12 cellular contexts compared by ENCODE assay signal in genomic region chr11:57310091-57310490, GRCh38. TPM values are rescaled to one million over a fixed set of nuclear protein-coding genes. Genes with fewer than 3 reads are reported as not detected.
DNase-seq lines count a peak whose midpoint lies in the region; ATAC-seq, FAIRE-seq and TF ChIP-seq lines count a peak whose summit lies in the region.
"Had no signal": no experiment of that assay in that cellular context is flagged by ENCODE, and none has a peak within 500 bp of the region (broad histone marks: within the 10 kb centered on the region; RNA-seq: fewer than 3 reads in every experiment).

No MANE protein-coding gene starts in this region.

- H3K9me3 ChIP-seq in A549 (no peaks in the 10 kb centered on the region), fibroblast of lung (ENCODE audit: control insufficient read depth, insufficient read depth, low read depth, low read length) (no peaks in the 10 kb centered on the region), prostate gland (no peaks in the 10 kb centered on the region)

- peak overlapping the region; percentile 70 to 93; a peak in 5 of 6 replicates for H3K27ac ChIP-seq in A549
- H3K27ac ChIP-seq in fibroblast of lung (ENCODE audit: insufficient read depth, low read length), result peak overlapping the region; percentile 83
- peak overlapping the region; percentile 78 to 85 for H3K27ac ChIP-seq in prostate gland
- H3K27ac ChIP-seq: parathyroid adenoma had no signal

- no peak for ATAC-seq in A549

- intact Hi-C loops in prostate gland (cut with DNase I), result no loop called here

- no peak overlapping the region for H2AFZ ChIP-seq in fibroblast of lung (ENCODE audit: low read length)
- H2AFZ ChIP-seq: parathyroid adenoma had no signal

- no peaks in the 10 kb centered on the region for H3K27me3 ChIP-seq in fibroblast of lung (ENCODE audit: control insufficient read depth, insufficient read depth, low read length)
- H3K27me3 ChIP-seq in prostate gland (replicated peaks; ENCODE audit: insufficient read depth), result no peaks in the 10 kb centered on the region

- FAIRE-seq in A549 (lab: Jason Lieb, UNC), result no peak
- FAIRE-seq: GM18507, TTC549 had no signal

- TF ChIP-seq CTCF in A549 (IDR thresholded peaks at IDR 0.05), result no peak
- no peak for TF ChIP-seq CTCF in WI38 (IDR thresholded peaks at IDR 0.05; ENCODE audit: low read depth, low read length)
- no peak for TF ChIP-seq CTCF in fibroblast of lung (conservative IDR thresholded peaks at IDR 0.05 in 1 of 2, IDR thresholded peaks at IDR 0.05 in 1 of 2; ENCODE audit: low read depth in 1 of 2, low read length in 2 of 2)
- TF ChIP-seq CTCF in prostate gland (IDR thresholded peaks at IDR 0.05), result no peak

- WGBS in A549 (ENCODE audit: missing lambda C conversion rate), result 94% methylated on average over 6 of the region's 6 CpGs
- 67% methylated on average over 6 of the region's 6 CpGs for WGBS in prostate gland

- POLR2A ChIA-PET in A549 (lab: Yijun Ruan, JAX), result no interaction called here

- peaks cover 51% of the 10 kb centered on the region for H3K79me2 ChIP-seq in fibroblast of lung (ENCODE audit: control insufficient read depth, insufficient read depth, low read length)

- H4K20me1 ChIP-seq in fibroblast of lung (ENCODE audit: control insufficient read depth, extremely low read depth, insufficient read depth, low read length), result no peaks in the 10 kb centered on the region

- TF ChIP-seq POLR2A in A549 (IDR thresholded peaks at IDR 0.05; ENCODE audit: low read length) (no peak), prostate gland (IDR thresholded peaks at IDR 0.05) (no peak)

- no peak overlapping the region for H3K9ac ChIP-seq in fibroblast of lung (ENCODE audit: insufficient read depth, low read length)
- H3K9ac ChIP-seq: parathyroid adenoma had no signal

- DNase-seq in A549 (ENCODE audit: low read depth in 1 of 2, low spot score in 1 of 2) (no peak), fibroblast of lung (ENCODE audit: low read depth in 2 of 2) (no peak), prostate gland (ENCODE audit: low spot score) (no peak), germinal center (ENCODE audit: low spot score) (no peak), AML-193 (lab: John Stamatoyannopoulos, UW) (no peak), HPDE6-E6E7 (ENCODE audit: extremely low spot score) (no peak)
- no peak for DNase-seq in activated CD4-positive, alpha-beta T cell treated with anti-CD3 and anti-CD28 coated beads, Interleukin-2, amount 50 U/mL, for 48 hours
- DNase-seq: activated CD8-positive, alpha-beta memory T cell treated with anti-CD3 and anti-CD28 coated beads, Interleukin-2, amount 50 U/mL, for 48 hours had no signal

- no peak for TF ChIP-seq EP300 in A549 (IDR thresholded peaks at IDR 0.05)

- H3K4me3 ChIP-seq in A549 (no peak overlapping the region), WI38 (ENCODE audit: low read depth, low read length) (peak overlapping the region; percentile 62), fibroblast of lung (replicated peaks in 1 of 4; ENCODE audit: control extremely low read depth in 1 of 4, insufficient read depth in 1 of 4, low read depth in 3 of 4, low read length in 4 of 4) (peak overlapping the region in 3 of 4 experiments; percentile 48 to 63 (median 48)), prostate gland (no peak overlapping the region)

- H3K36me3 ChIP-seq in fibroblast of lung (ENCODE audit: control insufficient read depth, insufficient read depth, low read length), result peaks cover 27% of the 10 kb centered on the region
- peaks cover 6 to 22% of the 10 kb centered on the region in 2 donors for H3K36me3 ChIP-seq in prostate gland

- H3K4me1 ChIP-seq in A549, result peaks cover 50% of the 10 kb centered on the region
- H3K4me1 ChIP-seq in fibroblast of lung (ENCODE audit: control insufficient read depth, extremely low read depth, insufficient read depth, low read length), result peaks cover 29% of the 10 kb centered on the region
- peaks cover 25% of the 10 kb centered on the region for H3K4me1 ChIP-seq in prostate gland (replicated peaks)

- CTCF ChIA-PET in A549 (lab: Yijun Ruan, JAX), result interaction anchor here (1.8 to 3.0 kb wide), 2 partner anchors 12 to 61 kb away, joined by 3 to 16 read pairs; no protein-coding TSS in a partner anchor

- H3K4me2 ChIP-seq in A549 (peak overlapping the region; percentile 85), fibroblast of lung (ENCODE audit: extremely low read depth, insufficient read depth, low read length) (peak overlapping the region; percentile 91)

- no peak for TF ChIP-seq RAD21 in A549 (conservative IDR thresholded peaks at IDR 0.05 in 1 of 2, IDR thresholded peaks at IDR 0.05 in 1 of 2)

TF ChIP-seq in A549, 52 proteins besides CTCF, POLR2A, EP300 and RAD21:
- TF ChIP-seq BHLHE40 (IDR thresholded peaks at IDR 0.05; ENCODE audit: low read depth, low read length) (no peak), RFX5 (IDR thresholded peaks at IDR 0.05) (no peak), ESRRA (IDR thresholded peaks at IDR 0.05; ENCODE audit: borderline replicate concordance, low read length) (no peak), SREBF2 (IDR thresholded peaks at IDR 0.05) (no peak), ZNF302 (CRISPR knock-in tag; IDR thresholded peaks at IDR 0.05) (no peak), BCL3 (IDR thresholded peaks at IDR 0.05) (no peak), ZFP36 (IDR thresholded peaks at IDR 0.05; ENCODE audit: borderline replicate concordance, partially characterized antibody) (no peak), NFE2L2 (conservative IDR thresholded peaks at IDR 0.05; ENCODE audit: low read length) (no peak), MYC (IDR thresholded peaks at IDR 0.05; ENCODE audit: borderline replicate concordance, low read length) (no peak), RCOR1 (IDR thresholded peaks at IDR 0.05; ENCODE audit: low read depth, low read length) (no peak), ZSCAN20 (CRISPR knock-in tag; IDR thresholded peaks at IDR 0.05) (no peak), HOXB13 (CRISPR knock-in tag; IDR thresholded peaks at IDR 0.05; ENCODE audit: low read depth) (no peak), HEYL (CRISPR knock-in tag; IDR thresholded peaks at IDR 0.05) (no peak), RNF2 (IDR thresholded peaks at IDR 0.05; ENCODE audit: borderline replicate concordance, low read depth) (no peak), ELK1 (IDR thresholded peaks at IDR 0.05; ENCODE audit: low read depth, low read length) (no peak), FOXS1 (CRISPR knock-in tag; IDR thresholded peaks at IDR 0.05) (no peak), EHF (CRISPR knock-in tag; IDR thresholded peaks at IDR 0.05) (no peak), TFCP2L1 (CRISPR knock-in tag; IDR thresholded peaks at IDR 0.05) (no peak), FOSB (CRISPR knock-in tag; IDR thresholded peaks at IDR 0.05) (no peak)

RNA-seq across cellular contexts. Expression of gene TNKS1BP1, which starts 14.7 kb away (rescaled TPM):
- 35.0 and 36.5 TPM in 2 replicates for polyA plus RNA-seq in A549 (2011; rRNA removed)
- polyA plus RNA-seq in A549 (2012; cell fraction: cytosol; rRNA removed), result 23.5 and 25.3 TPM in 2 replicates
- polyA plus RNA-seq in A549 (2012; cell fraction: nucleus; rRNA removed), result 124 and 154 TPM in 2 replicates
- 46.2 to 54.5 TPM (median 53.1 TPM) in 3 replicates for polyA plus RNA-seq in A549 (2017; fragmentation: RNase III; extraction: RNeasy Plus Mini Kit Qiagen cat#74134 plus additional on column Dnase treatment)
- 44.9 and 52.6 TPM in 2 replicates for polyA minus RNA-seq in A549 (2011; rRNA and poly(A)+ RNA removed)
- total RNA-seq in fibroblast of lung, result 88.3 and 111 TPM in 2 replicates
- 70.2 and 70.4 TPM in 2 replicates for polyA plus RNA-seq in fibroblast of lung
- 140 and 176 TPM in 2 replicates for polyA plus RNA-seq in fibroblast of lung (2012)
- polyA minus RNA-seq in fibroblast of lung (ENCODE audit: low replicate concordance), result 374 and 479 TPM in 2 replicates
- total RNA-seq in prostate gland, result 100 to 1,000 TPM; 140 to 158 TPM

RNA-seq across cellular contexts. Expression of gene SSRP1, which starts 25.6 kb away (rescaled TPM):
- polyA plus RNA-seq in A549 (2011; rRNA removed) (282 and 288 TPM in 2 replicates), A549 (2017; fragmentation: RNase III; extraction: RNeasy Plus Mini Kit Qiagen cat#74134 plus additional on column Dnase treatment) (323 to 357 TPM (median 335 TPM) in 3 replicates), fibroblast of lung (94.1 and 173 TPM in 2 replicates)
- 209 and 269 TPM in 2 replicates for polyA plus RNA-seq in A549 (2012; cell fraction: cytosol; rRNA removed)
- polyA plus RNA-seq in A549 (2012; cell fraction: nucleus; rRNA removed), result 245 and 266 TPM in 2 replicates
- polyA minus RNA-seq in A549 (2011; rRNA and poly(A)+ RNA removed), result 314 and 342 TPM in 2 replicates
- total RNA-seq in fibroblast of lung (52.7 and 55.0 TPM in 2 replicates), prostate gland (10 to 100 TPM; 82.6 to 85.4 TPM)
- polyA plus RNA-seq in fibroblast of lung (2012), result 83.3 and 143 TPM in 2 replicates
- 193 and 444 TPM in 2 replicates for polyA minus RNA-seq in fibroblast of lung (ENCODE audit: low replicate concordance)

RNA-seq across cellular contexts. Expression of gene P2RX3, which starts 28.1 kb away (rescaled TPM):
- 0.36 and 0.37 TPM in 2 replicates for polyA plus RNA-seq in A549 (2011; rRNA removed)
- polyA plus RNA-seq in A549 (2012; cell fraction: cytosol; rRNA removed), result 0.21 and 0.34 TPM in 2 replicates
- polyA plus RNA-seq in A549 (2012; cell fraction: nucleus; rRNA removed), result 0.17 and 0.23 TPM in 2 replicates
- 0.05 to 0.17 TPM in 2 of 3 replicates, not detected in the other for polyA plus RNA-seq in A549 (2017; fragmentation: RNase III; extraction: RNeasy Plus Mini Kit Qiagen cat#74134 plus additional on column Dnase treatment)
- 0.15 and 0.17 TPM in 2 replicates for polyA minus RNA-seq in A549 (2011; rRNA and poly(A)+ RNA removed)
- total RNA-seq in fibroblast of lung, result not detected in 2 replicates
- not detected in 2 replicates for polyA plus RNA-seq in fibroblast of lung
- polyA plus RNA-seq in fibroblast of lung (2012), result not detected in 2 replicates
- polyA minus RNA-seq in fibroblast of lung (ENCODE audit: low replicate concordance), result not detected in 2 replicates
- total RNA-seq in prostate gland, result under 1 TPM in 1 of 2 donors, not detected in 1; 0.40 TPM

Comparison
In these comparisons a context has a peak if more than half of its experiments do, and no peak if none do; other contexts are left out.
1. H3K4me3 ChIP-seq: peak in WI38 (single experiment) and fibroblast of lung (3 of 4); none in A549 (single experiment) and prostate gland (0 of 2).
2. Peak in every context shown above with its lines, with median percentiles within 50 percentile points of each other: H3K27ac ChIP-seq.